Comparison of ENCODE assay signal across 12 cellular contexts in genomic region chr11:119975561-119976152, GRCh38.
A peak's percentile ranks its signal among the peaks of the same experiment; 100 is the strongest.
DNase-seq lines count a peak whose midpoint lies in the region; ATAC-seq and TF ChIP-seq lines count a peak whose summit lies in the region.
"Had no signal": no experiment of that assay in that cellular context is flagged by ENCODE, and none has a peak within 500 bp of the region (broad histone marks: within the 10 kb centered on the region; RNA-seq: fewer than 3 reads in every experiment).

No MANE protein-coding gene starts in this region.

- no peak overlapping the region for H3K4me3 ChIP-seq in HUES64 (ENCODE audit: low read length)
- no peak overlapping the region for H3K4me3 ChIP-seq in vagina

- no peak overlapping the region for H3K27ac Mint-ChIP-seq in effector memory CD8-positive, alpha-beta T cell
- H3K27ac Mint-ChIP-seq: activated naive CD8-positive, alpha-beta T cell; stimulated activated memory B cell treated with anti-CD40 and anti-IgM and Interleukin-4, amounts not matched to agents 10 μg/mL and 1 μg/mL and 100 μg/mL, for 72 hours had no signal

- no peak for TF ChIP-seq POLR2A in vagina (IDR thresholded peaks at IDR 0.05)

- no peaks in the 10 kb centered on the region for H3K4me1 Mint-ChIP-seq in effector memory CD8-positive, alpha-beta T cell (ENCODE audit: low read depth in 2 of 2)
- H3K4me1 Mint-ChIP-seq: stimulated activated memory B cell treated with anti-CD40 and anti-IgM and Interleukin-4, amounts not matched to agents 10 μg/mL and 1 μg/mL and 100 μg/mL, for 72 hours had no signal

- intact Hi-C loops in left ventricle myocardium superior (cut with micrococcal nuclease), result no loop called here
- intact Hi-C loops in vagina (cut with DNase I), result no loop called here

- H3K9ac ChIP-seq in HUES64 (ENCODE audit: low read depth, low read length), result no peak overlapping the region
- H3K9ac ChIP-seq: KMS-11 had no signal

- no peak overlapping the region for H3K4me3 Mint-ChIP-seq in effector memory CD8-positive, alpha-beta T cell
- H3K4me3 Mint-ChIP-seq: activated naive CD8-positive, alpha-beta T cell; stimulated activated memory B cell treated with anti-CD40 and anti-IgM and Interleukin-4, amounts not matched to agents 10 μg/mL and 1 μg/mL and 100 μg/mL, for 72 hours had no signal

- H3K4me1 ChIP-seq in HUES64 (ENCODE audit: insufficient read depth, low read length) (peaks cover 14% of the 10 kb centered on the region), vagina (no peaks in the 10 kb centered on the region)

- no peaks in the 10 kb centered on the region for H3K9me3 ChIP-seq in HUES64 (ENCODE audit: insufficient read depth, low read depth, low read length)
- H3K9me3 ChIP-seq in vagina, result no peaks in the 10 kb centered on the region

- peak; percentile 63 for ATAC-seq in left ventricle myocardium superior
- ATAC-seq in effector memory CD8-positive, alpha-beta T cell (replicated peaks), result no peak
- ATAC-seq: stimulated activated memory B cell treated with anti-CD40 and anti-IgM and Interleukin-4, amounts not matched to agents 10 μg/mL and 1 μg/mL and 100 μg/mL, for 72 hours had no signal

- H3K27me3 ChIP-seq in HUES64 (ENCODE audit: insufficient read depth, low read length) (peaks cover 9% of the 10 kb centered on the region; the same call in 1 of the 2 replicates), vagina (no peaks in the 10 kb centered on the region)

- no peaks in the 10 kb centered on the region for H3K36me3 Mint-ChIP-seq in effector memory CD8-positive, alpha-beta T cell (ENCODE audit: insufficient read depth)
- H3K36me3 Mint-ChIP-seq: activated naive CD8-positive, alpha-beta T cell; stimulated activated memory B cell treated with anti-CD40 and anti-IgM and Interleukin-4, amounts not matched to agents 10 μg/mL and 1 μg/mL and 100 μg/mL, for 72 hours had no signal

- WGBS in HUES64, result 23% methylated on average over 15 of the region's 15 CpGs

- peaks cover 0 to 2% of the 10 kb centered on the region in 2 donors for H3K9me3 Mint-ChIP-seq in effector memory CD8-positive, alpha-beta T cell
- H3K9me3 Mint-ChIP-seq: stimulated activated memory B cell treated with anti-CD40 and anti-IgM and Interleukin-4, amounts not matched to agents 10 μg/mL and 1 μg/mL and 100 μg/mL, for 72 hours had no signal

- H3K27me3 Mint-ChIP-seq in effector memory CD8-positive, alpha-beta T cell, result peaks cover 23 to 71% of the 10 kb centered on the region in 2 donors

- peak; percentile 75 for DNase-seq in NCI-H446 treated with DMSO at 0.1 percent for 48 hours (lab: John Stamatoyannopoulos, UW)
- DNase-seq in left ventricle myocardium superior, result peak; percentile 46
- DNase-seq in retina, result peak; percentile 84
- no peak for DNase-seq in activated T-cell treated with anti-CD3 and anti-CD28 coated beads, Interleukin-2, amount 50 U/mL, for 48 hours
- no peak for DNase-seq in effector memory CD8-positive, alpha-beta T cell
- no peak for DNase-seq in vagina (ENCODE audit: extremely low spot score in 2 of 2)
- DNase-seq: Calu3, T-helper 1 cell had no signal

- H3K27ac ChIP-seq in HUES64 (ENCODE audit: low read depth, low read length) (peak overlapping the region; percentile 30; the same call in 1 of the 2 replicates), vagina (no peak overlapping the region)
- H3K27ac ChIP-seq: KMS-11 had no signal

- TF ChIP-seq CTCF in vagina (IDR thresholded peaks at IDR 0.05), result no peak

- H3K36me3 ChIP-seq in HUES64 (ENCODE audit: insufficient read depth, low read length) (no peaks in the 10 kb centered on the region), vagina (no peaks in the 10 kb centered on the region)

Comparison
In these comparisons a context has a peak if more than half of its experiments do, and no peak if none do; other contexts are left out.
1. DNase-seq: peak in NCI-H446 treated with DMSO at 0.1 percent for 48 hours (single experiment), left ventricle myocardium superior (single experiment) and retina (single experiment); none in activated T-cell treated with anti-CD3 and anti-CD28 coated beads, Interleukin-2, amount 50 U/mL, for 48 hours (0 of 2), effector memory CD8-positive, alpha-beta T cell (0 of 3) and vagina (0 of 2).